Comparison of ENCODE assay signal across 7 cellular contexts in genomic region chr12:19572920-19573558, GRCh38.
A peak's percentile ranks its signal among the peaks of the same experiment; 100 is the strongest.
DNase-seq lines count a peak whose midpoint lies in the region; ATAC-seq and TF ChIP-seq lines count a peak whose summit lies in the region.

No MANE protein-coding gene starts in this region.

- no peaks in the 10 kb centered on the region for H3K79me2 ChIP-seq in DND-41 (ENCODE audit: insufficient read depth, low read length)

- H3K27me3 ChIP-seq in DND-41 (ENCODE audit: insufficient read depth, low read length, poor library complexity) (no peaks in the 10 kb centered on the region), thyroid gland (no peaks in the 10 kb centered on the region)

- H3K9me3 ChIP-seq in DND-41 (ENCODE audit: insufficient read depth, low read length, severe bottlenecking) (no peaks in the 10 kb centered on the region), thyroid gland (no peaks in the 10 kb centered on the region)

- H2AFZ ChIP-seq in DND-41 (ENCODE audit: low read depth, low read length) = peak overlapping the region; percentile 67; the same call in 1 of the 2 replicates

- WGBS in thyroid gland, 2 donors = 72% methylated on average over 15 to 16 of the region's 16 CpGs
- WGBS in lower leg skin, 2 donors = 82 to 85% methylated on average over 15 to 16 of the region's 16 CpGs

- H3K4me1 ChIP-seq in DND-41 (ENCODE audit: insufficient read depth, low read length) (no peaks in the 10 kb centered on the region), thyroid gland (peaks cover 0 to 6% of the 10 kb centered on the region in 2 donors)

- intact Hi-C loops in thyroid gland (cut with DNase I) (no loop called here), lower leg skin (cut with DNase I; ENCODE audit: low total_unique reads) (no loop called here)

- H3K9ac ChIP-seq in DND-41 (ENCODE audit: low read depth, low read length) = no peak overlapping the region

- DNase-seq in DND-41 (peak; percentile 59), LHCN-M2 (ENCODE audit: low read depth) (peak; percentile 61), SW480 (ENCODE audit: low spot score) (peak; percentile 49), glomerular endothelial cell (ENCODE audit: extremely low read depth, low read depth, low spot score) (peak; percentile 74), thyroid gland (peak; percentile 45 to 46), lower leg skin (ENCODE audit: low spot score in 2 of 2) (no peak)

- H3K36me3 ChIP-seq in DND-41 (ENCODE audit: insufficient read depth, low read length) (no peaks in the 10 kb centered on the region), thyroid gland (no peaks in the 10 kb centered on the region)

- ATAC-seq in DND-41 (ENCODE audit: insufficient read depth, low read depth) = peak; percentile 82
- ATAC-seq in GM19372 (IDR thresholded peaks at IDR 0.05; ENCODE audit: low read depth, unreplicated experiment) = peak; percentile 72

- H3K4me3 ChIP-seq in DND-41 (ENCODE audit: low read depth in 1 of 2, low read length in 2 of 2) (no peak overlapping the region), thyroid gland (replicated peaks in 1 of 3) (no peak overlapping the region), lower leg skin (ENCODE audit: low read depth, poor library complexity, severe bottlenecking) (no peak overlapping the region)

- TF ChIP-seq POLR2A in thyroid gland (IDR thresholded peaks at IDR 0.05) (no peak), lower leg skin (IDR thresholded peaks at IDR 0.05) (no peak)

- H4K20me1 ChIP-seq in DND-41 (ENCODE audit: insufficient read depth, low read length) = no peaks in the 10 kb centered on the region; the same call in 1 of the 2 replicates

- TF ChIP-seq CTCF in DND-41 (IDR thresholded peaks at IDR 0.05; ENCODE audit: borderline replicate concordance, extremely low read depth, low read length, poor library complexity, severe bottlenecking) (peak; percentile 77), thyroid gland (IDR thresholded peaks at IDR 0.05) (peak in 2 of 6 experiments; percentile 18 to 34), lower leg skin (IDR thresholded peaks at IDR 0.05) (no peak)

- no peak overlapping the region for H3K4me2 ChIP-seq in DND-41 (ENCODE audit: insufficient read depth, low read length)

- H3K27ac ChIP-seq in DND-41 (ENCODE audit: low read length) (peak overlapping the region; percentile 57; the same call in 1 of the 2 replicates), thyroid gland (no peak overlapping the region)

Comparison
In these comparisons a context has a peak if more than half of its experiments do, and no peak if none do; other contexts are left out.
1. DNase-seq: peak in DND-41 (single experiment), LHCN-M2 (single experiment), SW480 (single experiment), glomerular endothelial cell (single experiment) and thyroid gland (2 of 2); none in lower leg skin (0 of 2).